ENCODE assay signal across 16 cellular contexts in genomic region chr18:22422909-22423548, GRCh38. TPM values are rescaled to one million over a fixed set of nuclear protein-coding genes. Genes with fewer than 3 reads are reported as not detected.
DNase-seq lines count a peak whose midpoint lies in the region; ATAC-seq and TF ChIP-seq lines count a peak whose summit lies in the region.
"Had no signal": no experiment of that assay in that cellular context is flagged by ENCODE, and none has a peak within 500 bp of the region (broad histone marks: within the 10 kb centered on the region; RNA-seq: fewer than 3 reads in every experiment).

No MANE protein-coding gene starts in this region.

- peak in 7 of 8 donors; percentile 38 to 76 (median 46) for ATAC-seq in heart right ventricle

- peak; percentile 20 for DNase-seq in Daoy (ENCODE audit: low read depth)
- DNase-seq in astrocyte of the cerebellum (ENCODE audit: low read depth) = peak; percentile 23
- peak; percentile 22 to 47 for DNase-seq in heart right ventricle
- DNase-seq in pons (ENCODE audit: low spot score) = peak; percentile 32
- DNase-seq in HUDEP-2 (lab: John Stamatoyannopoulos, UW; ENCODE audit: unreplicated experiment in 76 of 76) = no peak
- DNase-seq in NK-92 (lab: John Stamatoyannopoulos, UW; ENCODE audit: unreplicated experiment) = no peak
- no peak for DNase-seq in SKM-1 (lab: John Stamatoyannopoulos, UW; ENCODE audit: unreplicated experiment)
- no peak for DNase-seq in SIG-M5 (lab: John Stamatoyannopoulos, UW)
- DNase-seq: activated CD4-positive, alpha-beta memory T cell treated with anti-CD3 and anti-CD28 coated beads, Interleukin-2, amount 10 ng/mL, durations not matched to agents 7 days and 5 days; activated effector memory CD4-positive, alpha-beta T cell treated with anti-CD3 and anti-CD28 coated beads, Interleukin-2, amount 50 U/mL, for 16 hours; NCI-H1694 treated with DMSO at 0.1 percent for 48 hours; NCI-H526 treated with DMSO at 0.1 percent for 48 hours; SHP77 treated with DMSO at 0.1 percent for 48 hours had no signal

- intact Hi-C loops in heart right ventricle (cut with DNase I) = no loop called here

- no peaks in the 10 kb centered on the region for H3K36me3 ChIP-seq in heart right ventricle
- H3K36me3 ChIP-seq: BLaER1, cardiac muscle cell had no signal

- H3K27me3 ChIP-seq in heart right ventricle = no peaks in the 10 kb centered on the region
- H3K27me3 ChIP-seq: BLaER1, cardiac muscle cell had no signal

- H3K4me1 ChIP-seq in heart right ventricle = peaks cover 0 to 22% (median 14%) of the 10 kb centered on the region in 9 donors
- H3K4me1 ChIP-seq: BLaER1 had no signal

- H3K4me3 ChIP-seq in astrocyte of the cerebellum (ENCODE audit: low read depth, low read length) = no peak overlapping the region
- no peak overlapping the region for H3K4me3 ChIP-seq in heart right ventricle
- H3K4me3 ChIP-seq: BLaER1, cardiac muscle cell had no signal

- TF ChIP-seq CTCF in astrocyte of the cerebellum (IDR thresholded peaks at IDR 0.05; ENCODE audit: low read depth, low read length, missing control alignments) = no peak
- TF ChIP-seq CTCF in heart right ventricle (IDR thresholded peaks at IDR 0.05) = no peak

- peaks cover 0 to 3% (median 0%) of the 10 kb centered on the region in 11 donors for H3K9me3 ChIP-seq in heart right ventricle

- WGBS in heart right ventricle, 2 donors = 41 to 56% methylated on average over 9 of the region's 9 CpGs

- peak overlapping the region in 8 of 10 donors; percentile 8 to 75 (median 45) for H3K27ac ChIP-seq in heart right ventricle
- H3K27ac ChIP-seq: BLaER1, cardiac muscle cell had no signal

- in situ Hi-C loops in astrocyte of the cerebellum (cut with HindIII; ENCODE audit: low sequenced_read_pairs) = no loop called here

RNA-seq across cellular contexts. Expression of gene CTAGE1, which starts 5.3 kb away (rescaled TPM):
- total RNA-seq in Daoy (2014; rRNA removed; shearing (Covaris generic)) = not detected in 2 replicates
- total RNA-seq in heart right ventricle = under 1 TPM in 2 of 10 donors, not detected in 8; 0.07 to 0.10 TPM
- polyA plus RNA-seq in heart right ventricle = not detected
- total RNA-seq: activated CD4-positive, alpha-beta memory T cell treated with anti-CD3 and anti-CD28 coated beads, Interleukin-2, amount 10 ng/mL, durations not matched to agents 7 days and 5 days; cardiac muscle cell; progenitor cell of endocrine pancreas had no signal
- polyA plus RNA-seq: cardiac muscle cell had no signal

Comparison
In these comparisons a context has a peak if more than half of its experiments do, and no peak if none do; other contexts are left out.
1. DNase-seq: peak in Daoy (single experiment), astrocyte of the cerebellum (single experiment), heart right ventricle (2 of 2) and pons (single experiment); none in HUDEP-2 (0 of 76), NK-92 (single experiment), SKM-1 (single experiment) and SIG-M5 (single experiment).